31 cellular contexts compared by ENCODE assay signal in genomic region chr18:12507007-12507406, GRCh38.
A peak's percentile ranks its signal among the peaks of the same experiment; 100 is the strongest.
DNase-seq lines count a peak whose midpoint lies in the region; ATAC-seq, FAIRE-seq and TF ChIP-seq lines count a peak whose summit lies in the region.
"Had no signal": no experiment of that assay in that cellular context is flagged by ENCODE, and none has a peak within 500 bp of the region (broad histone marks: within the 10 kb centered on the region; RNA-seq: fewer than 3 reads in every experiment).

No MANE protein-coding gene starts in this region.

- no peak for TF ChIP-seq CTCF in K562 (IDR thresholded peaks at IDR 0.05 in 2 of 3, conservative IDR thresholded peaks at IDR 0.05 in 1 of 3; ENCODE audit: insufficient read depth in 2 of 3, low read depth in 1 of 3, low read length in 3 of 3)

- H3K4me1 ChIP-seq in K562 (replicated peaks in 1 of 2; ENCODE audit: control insufficient read depth in 2 of 2, insufficient read depth in 2 of 2, low read length in 2 of 2), result no peaks in the 10 kb centered on the region
- H3K4me1 ChIP-seq: A549; BE2C; BLaER1; BLaER1 treated with 17β-estradiol and CSF1 and Interleukin-3, amounts not matched to agents 10 nM and 100 nM; Caco-2 had no signal

- TF ChIP-seq RAD21 in K562 (CRISPR knock-in tag; conservative IDR thresholded peaks at IDR 0.05 in 1 of 2, IDR thresholded peaks at IDR 0.05 in 1 of 2), result no peak

- TF ChIP-seq POLR2A in K562 (conservative IDR thresholded peaks at IDR 0.05), result no peak

- POLR2A ChIA-PET in K562 (lab: Yijun Ruan, JAX), result interaction anchor here (0.7 to 1.5 kb wide), 5 partner anchors 10 to 78 kb away, joined by 3 to 6 read pairs (median 3); no protein-coding TSS in a partner anchor

- no peaks in the 10 kb centered on the region for H3K9me3 ChIP-seq in K562 (replicated peaks; ENCODE audit: control insufficient read depth, insufficient read depth, low read depth, low read length)
- H3K9me3 ChIP-seq: A549, BE2C, Caco-2 had no signal

- intact Hi-C loops in K562 (cut with micrococcal nuclease), result no loop called here

- no peak overlapping the region for H3K4me2 ChIP-seq in K562 (ENCODE audit: insufficient read depth, low read length)
- H3K4me2 ChIP-seq: A549; BLaER1; BLaER1 treated with 17β-estradiol and CSF1 and Interleukin-3, amounts not matched to agents 10 nM and 100 nM had no signal

- H3K27ac ChIP-seq in K562 (ENCODE audit: extremely low read depth, low read depth, low read length), result no peak overlapping the region
- H3K27ac ChIP-seq: 22Rv1; A549; BLaER1; BLaER1 treated with 17β-estradiol and CSF1 and Interleukin-3, amounts not matched to agents 10 nM and 100 nM; C4-2B had no signal

- CTCF ChIA-PET in K562 (lab: Yijun Ruan, JAX; ENCODE audit: low intra/inter-chr PET ratio), result no interaction called here

- in situ Hi-C loops in K562 (cut with MboI), result no loop called here

- no peaks in the 10 kb centered on the region for H3K27me3 ChIP-seq in K562 (ENCODE audit: control insufficient read depth in 2 of 2, insufficient read depth in 2 of 2, low read length in 2 of 2)
- H3K27me3 ChIP-seq: BE2C; BLaER1; BLaER1 treated with 17β-estradiol and CSF1 and Interleukin-3, amounts not matched to agents 10 nM and 100 nM had no signal

- H3K4me3 ChIP-seq in K562, result no peak overlapping the region
- H3K4me3 ChIP-seq: A549; BLaER1; BLaER1 treated with 17β-estradiol and CSF1 and Interleukin-3, amounts not matched to agents 10 nM and 100 nM had no signal

- no peak for TF ChIP-seq EP300 in K562 (IDR thresholded peaks at IDR 0.05; ENCODE audit: low read length)

- H3K9ac ChIP-seq in K562 (ENCODE audit: insufficient read depth in 1 of 2, low read depth in 2 of 2, low read length in 2 of 2), result no peak overlapping the region
- H3K9ac ChIP-seq: BLaER1; BLaER1 treated with 17β-estradiol and CSF1 and Interleukin-3, amounts not matched to agents 10 nM and 100 nM had no signal

- H3K9me1 ChIP-seq in K562 (ENCODE audit: control insufficient read depth, insufficient read depth, low read length), result no peaks in the 10 kb centered on the region

- WGBS in K562 (ENCODE audit: insufficient coverage, low coverage, missing lambda C conversion rate), result 30% methylated on average over 5 of the region's 5 CpGs

- BruUV-seq in K562 (replicated peaks; lab: Mats Ljungman, UMichigan), result no TSS peak

- H3K79me2 ChIP-seq in K562 (ENCODE audit: control insufficient read depth, insufficient read depth, low read length), result no peaks in the 10 kb centered on the region

- DNase-seq in OCI-M1 (lab: John Stamatoyannopoulos, UW), result peak; percentile 31
- no peak for DNase-seq in K562 (ENCODE audit: extremely low read depth in 1 of 4, low spot score in 3 of 4)
- DNase-seq in hippocampal formation (lab: John Stamatoyannopoulos, UW), result no peak
- DNase-seq: 8988T; ACHN; AML-193; BE2C; C1 segment of cervical spinal cord; Caco-2; Calu3; CD4-positive, alpha-beta memory T cell; CD4-positive, alpha-beta T cell; CD4-positive, CD25-positive, alpha-beta regulatory T cell; CD8-positive, alpha-beta memory T cell; CD8-positive, alpha-beta T cell; COR-L47; DMS 273 treated with DMSO at 0.1 percent for 48 hours; DMS153; DMS53; DMS79; DMS79 treated with DMSO at 0.1 percent for 48 hours; DND-41; EL had no signal

- H3K36me3 ChIP-seq in K562 (ENCODE audit: control insufficient read depth, insufficient read depth, low read length), result peaks cover 4% of the 10 kb centered on the region; the same call in 1 of the 3 replicates
- H3K36me3 ChIP-seq: BE2C, BLaER1 had no signal

- H4K20me1 ChIP-seq in K562 (replicated peaks; ENCODE audit: control insufficient read depth, insufficient read depth, low read length), result no peaks in the 10 kb centered on the region; the same call in 1 of the 2 replicates
- H4K20me1 ChIP-seq: BLaER1; BLaER1 treated with 17β-estradiol and CSF1 and Interleukin-3, amounts not matched to agents 10 nM and 100 nM had no signal

- no peak for ATAC-seq in K562
- no peak for ATAC-seq in GM19452 (IDR thresholded peaks at IDR 0.05; ENCODE audit: unreplicated experiment)
- ATAC-seq: A549; CD8-positive, alpha-beta T cell had no signal

- no peak overlapping the region for H2AFZ ChIP-seq in K562 (ENCODE audit: low read depth, low read length)

- FAIRE-seq in K562 (lab: Jason Lieb, UNC), result peak; percentile 11
- FAIRE-seq: A204.1, A549, D721Med had no signal

TF ChIP-seq in K562, 482 proteins besides CTCF, POLR2A, EP300 and RAD21:
- peak in 1 of 2 experiments; percentile 68; a peak in 2 of 4 replicates for TF ChIP-seq RCOR1 (IDR thresholded peaks at IDR 0.05; ENCODE audit: borderline replicate concordance in 1 of 2, low read depth in 2 of 2, low read length in 2 of 2)
- TF ChIP-seq SP1 (CRISPR knock-in tag; IDR thresholded peaks at IDR 0.05), result no peak
- no peak for TF ChIP-seq CBX2 (IDR thresholded peaks at IDR 0.05; ENCODE audit: insufficient read depth, low read length, poor library complexity, severe bottlenecking)
- TF ChIP-seq ZNF407 (IDR thresholded peaks at IDR 0.05; ENCODE audit: low read depth), result no peak
- peak; percentile 72 to 81 for TF ChIP-seq KDM1A (IDR thresholded peaks at IDR 0.05)
- TF ChIP-seq HOXB6 (CRISPR knock-in tag; IDR thresholded peaks at IDR 0.05; ENCODE audit: borderline replicate concordance), result no peak
- no peak for TF ChIP-seq MCM5 (IDR thresholded peaks at IDR 0.05; ENCODE audit: low read depth)
